1 cellular context compared by ENCODE assay signal in the genomic region with DNA sequence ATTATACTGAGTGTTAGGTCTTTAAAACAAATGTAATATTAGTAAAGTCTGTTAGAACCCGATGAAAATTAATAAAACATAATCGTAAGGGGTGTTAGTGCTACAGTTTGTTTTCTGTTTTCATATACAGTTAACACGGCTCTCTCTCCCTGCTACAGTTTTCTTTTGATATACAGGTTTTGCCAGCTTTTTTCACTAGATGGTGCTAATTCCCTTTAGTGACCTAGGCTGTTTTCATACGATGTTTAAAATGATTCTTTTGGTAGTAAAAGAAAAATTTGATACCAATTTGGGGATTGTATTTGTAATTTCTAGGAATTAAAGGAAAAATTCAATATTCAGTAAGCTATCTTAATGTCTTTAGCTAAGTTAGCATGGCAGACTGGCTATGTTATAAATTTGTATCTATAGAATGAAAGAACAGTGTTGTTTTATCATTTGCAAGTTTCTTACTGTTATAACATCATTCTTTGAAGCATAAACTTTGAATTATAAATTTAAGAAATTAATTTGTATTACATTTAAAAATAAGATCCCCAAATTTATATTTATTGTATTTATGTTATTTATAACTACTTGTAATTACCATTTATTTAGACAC.
TF ChIP-seq lines count a peak whose summit lies in the region.

No MANE protein-coding gene starts in this region.

TF ChIP-seq in GM23338, 12 proteins besides CTCF, POLR2A, EP300 and RAD21 (continued from another document):
- TF ChIP-seq ZNF114 (CRISPR knock-in tag; IDR thresholded peaks at IDR 0.05) (no peak), ETS1 (IDR thresholded peaks at IDR 0.05) (no peak), ZNF462 (CRISPR knock-in tag; IDR thresholded peaks at IDR 0.05) (no peak), ZNF331 (CRISPR knock-in tag; IDR thresholded peaks at IDR 0.05; ENCODE audit: low read depth) (no peak), EZH2 (IDR thresholded peaks at IDR 0.05; ENCODE audit: low read depth, unreplicated experiment) (no peak), EZH2phosphoT487 (IDR thresholded peaks at IDR 0.05; ENCODE audit: unreplicated experiment) (no peak)
